Comparison of ENCODE assay signal across 8 cellular contexts in the genomic region with DNA sequence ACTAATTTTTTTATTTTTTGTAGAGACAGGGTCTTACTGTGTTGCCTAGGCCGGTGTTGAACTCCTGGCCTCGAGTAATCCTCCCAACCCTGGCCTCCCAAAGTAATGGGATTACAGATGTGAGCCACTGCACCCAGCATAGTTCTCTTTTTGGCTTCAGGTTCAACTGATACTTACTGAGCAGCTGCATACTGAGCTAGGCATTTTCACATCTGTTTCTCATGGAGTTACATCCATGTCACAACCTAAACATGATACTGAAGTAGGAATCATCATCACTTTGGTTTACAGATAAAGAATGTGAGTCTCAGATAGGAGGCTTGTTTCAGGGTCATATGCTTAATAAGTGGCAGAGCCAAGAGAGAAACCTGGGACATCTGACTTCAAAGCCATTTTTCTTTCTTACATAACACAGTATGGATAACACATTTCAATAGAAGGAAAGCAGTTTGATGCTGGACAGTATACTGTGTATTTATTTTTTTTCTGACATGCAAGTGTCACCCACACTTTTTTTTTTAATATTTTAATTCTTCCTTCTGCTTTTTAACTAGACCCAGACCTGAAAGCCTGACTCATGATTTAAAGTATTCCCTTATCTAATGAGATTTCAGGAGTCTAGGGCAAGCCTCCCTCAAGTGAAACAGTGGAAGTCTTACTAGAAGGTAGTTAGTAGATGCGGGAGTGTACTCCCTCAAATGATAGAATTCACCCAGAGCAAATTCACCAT.
DNase-seq lines count a peak whose midpoint lies in the region; ATAC-seq and TF ChIP-seq lines count a peak whose summit lies in the region.

No MANE protein-coding gene starts in this region.

- no peak for TF ChIP-seq CTCF in foreskin fibroblast (IDR thresholded peaks at IDR 0.05; ENCODE audit: low read depth, low read length)

- peak; percentile 20 to 61 for DNase-seq in foreskin fibroblast
- DNase-seq in HuH-7 (ENCODE audit: low spot score) = no peak
- DNase-seq in NCI-H2107 treated with DMSO at 0.1 percent for 48 hours (lab: John Stamatoyannopoulos, UW; ENCODE audit: unreplicated experiment) = no peak
- no peak for DNase-seq in NCI-H187 (lab: John Stamatoyannopoulos, UW)

- no peak overlapping the region for H3K4me3 ChIP-seq in foreskin fibroblast (ENCODE audit: low read depth in 1 of 2, low read length in 2 of 2)

- ATAC-seq in GM18519 (IDR thresholded peaks at IDR 0.05; ENCODE audit: low FRiP score, unreplicated experiment) (peak; percentile 17), GM21447 (IDR thresholded peaks at IDR 0.05; ENCODE audit: unreplicated experiment) (peak; percentile 43), HG03196 (IDR thresholded peaks at IDR 0.05; ENCODE audit: unreplicated experiment) (peak; percentile 29), HG03520 (IDR thresholded peaks at IDR 0.05; ENCODE audit: unreplicated experiment) (no peak)

Comparison
In these comparisons a context has a peak if more than half of its experiments do, and no peak if none do; other contexts are left out.
1. DNase-seq: peak in foreskin fibroblast (2 of 2); none in HuH-7 (single experiment), NCI-H2107 treated with DMSO at 0.1 percent for 48 hours (single experiment) and NCI-H187 (0 of 2).